Comparison of ENCODE assay signal across 8 cellular contexts in the genomic region with DNA sequence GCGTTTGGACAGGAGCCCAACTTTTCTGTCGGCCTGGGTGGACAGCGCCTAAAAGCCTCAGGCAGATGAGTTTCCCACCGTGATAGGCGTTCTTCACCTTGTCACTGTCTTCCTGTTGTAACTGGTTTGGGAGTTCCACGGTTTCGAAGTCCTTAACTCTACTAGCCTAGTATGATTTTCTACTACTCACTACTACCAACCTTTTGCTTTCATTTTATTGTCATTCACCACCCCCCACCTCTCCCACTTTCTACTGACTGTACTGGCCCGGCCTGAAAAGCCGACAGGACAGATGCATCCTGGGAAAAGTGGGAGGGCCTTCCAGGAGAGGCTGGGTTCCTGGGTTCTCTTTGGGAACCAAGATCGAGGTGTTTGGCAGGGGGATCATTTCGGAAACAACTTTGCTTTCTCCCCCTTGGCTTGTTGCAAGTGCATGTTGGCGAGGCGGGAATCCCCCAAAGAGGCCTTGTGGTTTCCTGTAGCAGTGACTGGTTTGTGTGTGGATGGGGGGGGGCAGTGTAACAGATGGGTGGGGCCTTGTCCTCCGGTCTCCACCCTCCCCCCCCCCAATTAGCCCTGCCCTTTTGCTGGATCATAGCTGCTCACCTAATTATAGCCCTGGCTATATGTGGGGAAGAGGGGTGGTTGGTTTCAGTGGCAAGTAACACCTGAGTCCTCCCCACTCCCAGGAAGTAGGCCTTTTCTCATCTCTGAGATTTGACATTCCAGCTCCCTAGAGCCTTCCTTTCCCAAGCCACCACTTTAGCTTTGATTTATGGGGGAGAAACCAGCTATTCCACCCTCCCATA. TPM values are rescaled to one million over a fixed set of nuclear protein-coding genes. Genes with fewer than 3 reads are reported as not detected.
DNase-seq lines count a peak whose midpoint lies in the region; ATAC-seq, FAIRE-seq and TF ChIP-seq lines count a peak whose summit lies in the region.

No MANE protein-coding gene starts in this region.

- peak overlapping the region; percentile 94 to 98 (median 98) for H3K27ac Mint-ChIP-seq in CD14-positive monocyte
- peak overlapping the region; percentile 97 for H3K27ac Mint-ChIP-seq in activated CD8-positive, alpha-beta T cell treated with anti-CD3 and anti-CD28 coated beads for 36 hours

- peaks cover 44 to 48% of the 10 kb centered on the region in 2 donors for H3K36me3 Mint-ChIP-seq in CD14-positive monocyte
- H3K36me3 Mint-ChIP-seq in activated CD8-positive, alpha-beta T cell treated with anti-CD3 and anti-CD28 coated beads for 36 hours (ENCODE audit: low read depth) = peaks cover 49% of the 10 kb centered on the region

- no peaks in the 10 kb centered on the region for H3K9me3 Mint-ChIP-seq in CD14-positive monocyte
- peaks cover 2% of the 10 kb centered on the region for H3K9me3 Mint-ChIP-seq in activated CD8-positive, alpha-beta T cell treated with anti-CD3 and anti-CD28 coated beads for 36 hours

- peak overlapping the region; percentile 98 for H3K4me3 ChIP-seq in HFF-Myc (replicated peaks; ENCODE audit: low read depth, low read length)
- H3K4me3 ChIP-seq in ectodermal cell (ENCODE audit: insufficient read depth, low read depth, low read length) = peak overlapping the region; percentile 95
- H3K4me3 ChIP-seq in lung = peak overlapping the region; percentile 89

- H3K4me1 ChIP-seq in ectodermal cell (ENCODE audit: control insufficient read depth, insufficient read depth, low read length) (peaks cover 6% of the 10 kb centered on the region), lung (ENCODE audit: control insufficient read depth in 2 of 2, insufficient read depth in 2 of 2, low read length in 2 of 2) (peaks cover 14 to 17% of the 10 kb centered on the region in 2 donors)

- POLR2A ChIA-PET in activated CD8-positive, alpha-beta T cell treated with anti-CD3 and anti-CD28 coated beads for 36 hours (lab: Charles Lee) = interaction anchor here (0.5 to 9.0 kb wide), 36 partner anchors 9 to 378 kb away, joined by 3 to 150 read pairs (median 3); partner anchors contain the start of genes ACADVL, ACAP1, CD68 and CTDNEP1

- peak overlapping the region; percentile 91 for H3K27ac ChIP-seq in ectodermal cell (ENCODE audit: insufficient read depth, low read depth, low read length, poor library complexity, severe bottlenecking)
- peak overlapping the region; percentile 84 to 99 for H3K27ac ChIP-seq in lung (ENCODE audit: low read depth in 1 of 2, low read length in 1 of 2)

- FAIRE-seq in D721Med (lab: Jason Lieb, UNC) = no peak

- H3K27me3 Mint-ChIP-seq in CD14-positive monocyte (ENCODE audit: low read depth in 3 of 3) = peaks cover 0 to 2% (median 0%) of the 10 kb centered on the region in 3 donors
- H3K27me3 Mint-ChIP-seq in activated CD8-positive, alpha-beta T cell treated with anti-CD3 and anti-CD28 coated beads for 36 hours = no peaks in the 10 kb centered on the region

- peak; percentile 28 for ATAC-seq in activated CD8-positive, alpha-beta T cell treated with anti-CD3 and anti-CD28 coated beads for 36 hours
- peak; percentile 34 for ATAC-seq in lung (ENCODE audit: insufficient read depth, low FRiP score)

- H3K27me3 ChIP-seq in ectodermal cell (ENCODE audit: control insufficient read depth, insufficient read depth, low read length, poor library complexity, severe bottlenecking) (no peaks in the 10 kb centered on the region), lung (ENCODE audit: control insufficient read depth, insufficient read depth) (no peaks in the 10 kb centered on the region)

- peak overlapping the region; percentile 85 to 93 for H3K4me3 Mint-ChIP-seq in CD14-positive monocyte
- H3K4me3 Mint-ChIP-seq in activated CD8-positive, alpha-beta T cell treated with anti-CD3 and anti-CD28 coated beads for 36 hours = peak overlapping the region; percentile 94

- DNase-seq in CD14-positive monocyte (ENCODE audit: low spot score) (peak; percentile 77), HFF-Myc (ENCODE audit: extremely low read depth, low read depth) (no peak), NCI-H774 (lab: John Stamatoyannopoulos, UW) (peak; percentile 44), lung (ENCODE audit: low spot score) (peak; percentile 88), D721Med (ENCODE audit: insufficient read length, low spot score) (no peak)
- peak; percentile 93 for DNase-seq in activated CD8-positive, alpha-beta T cell treated with anti-CD3 and anti-CD28 coated beads for 36 hours
- DNase-seq in stimulated activated CD4-positive, alpha-beta T cell treated with anti-CD3 and anti-CD28 coated beads, TNF-alpha, amount 100 ng/mL, for 4 hours (ENCODE audit: low read depth in 3 of 3) = peak; percentile 68 to 83 (median 77)

- H3K4me1 Mint-ChIP-seq in CD14-positive monocyte = peaks cover 35% of the 10 kb centered on the region
- peaks cover 53% of the 10 kb centered on the region for H3K4me1 Mint-ChIP-seq in activated CD8-positive, alpha-beta T cell treated with anti-CD3 and anti-CD28 coated beads for 36 hours (ENCODE audit: low read depth)

- intact Hi-C loops in CD14-positive monocyte (cut with micrococcal nuclease) = loop anchor here (2.0 to 10.0 kb wide), 5 partner anchors 20 to 376 kb away; partner anchors contain the start of genes PHF23 (in 2 of the 2), CTDNEP1 (in 1 of the 2), ELP5 (in 1 of the 2) and MPDU1 (in 1 of the 2)
- intact Hi-C loops in activated CD8-positive, alpha-beta T cell treated with anti-CD3 and anti-CD28 coated beads for 36 hours (cut with micrococcal nuclease) = no loop called here

- H3K9me3 ChIP-seq in ectodermal cell (ENCODE audit: control insufficient read depth, low read length) (no peaks in the 10 kb centered on the region), lung (ENCODE audit: control insufficient read depth in 2 of 2, insufficient read depth in 1 of 2, low read length in 1 of 2) (peaks cover 0 to 2% of the 10 kb centered on the region in 2 donors)

- WGBS in ectodermal cell, 2 experiments = 1% methylated on average over 11 of the region's 14 CpGs
- 0% methylated on average over 14 of the region's 14 CpGs for WGBS in lung, 2 donors

- CTCF ChIA-PET in activated CD8-positive, alpha-beta T cell treated with anti-CD3 and anti-CD28 coated beads for 36 hours (lab: Charles Lee) = interaction anchor here (0.6 to 1.2 kb wide), 3 partner anchors 35 to 275 kb away, joined by 3 read pairs; partner anchors contain the start of genes MPDU1 and TMEM95

- H3K36me3 ChIP-seq in ectodermal cell (ENCODE audit: control insufficient read depth, insufficient read depth, low read length) (peaks cover 40% of the 10 kb centered on the region), lung (ENCODE audit: control insufficient read depth in 2 of 2, insufficient read depth in 2 of 2, low read length in 2 of 2) (peaks cover 17 to 34% of the 10 kb centered on the region in 2 donors)

- no peak for TF ChIP-seq CTCF in CD14-positive monocyte (IDR thresholded peaks at IDR 0.05)
- no peak for TF ChIP-seq CTCF in HFF-Myc (IDR thresholded peaks at IDR 0.05; ENCODE audit: low read depth, low read length, missing control alignments)
- no peak for TF ChIP-seq CTCF in activated CD8-positive, alpha-beta T cell treated with anti-CD3 and anti-CD28 coated beads for 36 hours (IDR thresholded peaks at IDR 0.05)
- no peak for TF ChIP-seq CTCF in lung (IDR thresholded peaks at IDR 0.05; ENCODE audit: control extremely low read depth, extremely low read depth)
- no peak for TF ChIP-seq CTCF in D721Med (IDR thresholded peaks at IDR 0.05; ENCODE audit: insufficient read depth, missing control alignments)

RNA-seq across cellular contexts. Expression of gene EIF5A, which starts 1.4 kb away (rescaled TPM):
- polyA plus RNA-seq in CD14-positive monocyte (100 to 1,000 TPM; 465 to 485 TPM), lung (100 to 1,000 TPM; 596 to 607 TPM)
- total RNA-seq in activated CD8-positive, alpha-beta T cell treated with anti-CD3 and anti-CD28 coated beads for 36 hours = 1,000 to 10,000 TPM; 1,064 TPM
- polyA plus RNA-seq in ectodermal cell (2013, experiment 1 of 4) = 563 TPM
- 512 TPM for polyA plus RNA-seq in ectodermal cell (2013, experiment 2 of 4)
- 447 TPM for polyA plus RNA-seq in ectodermal cell (2013, experiment 3 of 4)
- polyA plus RNA-seq in ectodermal cell (2013, experiment 4 of 4) = 431 TPM
- 100 to 1,000 TPM; 104 to 516 TPM for total RNA-seq in lung

RNA-seq across cellular contexts. Expression of gene GPS2, which starts 6.3 kb away (rescaled TPM):
- polyA plus RNA-seq in CD14-positive monocyte = 10 to 100 TPM; 53.5 to 59.6 TPM
- total RNA-seq in activated CD8-positive, alpha-beta T cell treated with anti-CD3 and anti-CD28 coated beads for 36 hours = 10 to 100 TPM; 31.8 to 36.8 TPM
- 51.2 TPM for polyA plus RNA-seq in ectodermal cell (2013, experiment 1 of 4)
- polyA plus RNA-seq in ectodermal cell (2013, experiment 2 of 4) = 47.2 TPM
- 46.2 TPM for polyA plus RNA-seq in ectodermal cell (2013, experiment 3 of 4)
- polyA plus RNA-seq in ectodermal cell (2013, experiment 4 of 4) = 52.5 TPM
- total RNA-seq in lung = 10 to 100 TPM; 23.8 to 57.0 TPM
- 10 to 100 TPM; 68.6 to 71.6 TPM for polyA plus RNA-seq in lung

RNA-seq across cellular contexts. Expression of gene YBX2, which starts 14.4 kb away (rescaled TPM):
- polyA plus RNA-seq in CD14-positive monocyte (not detected), lung (under 1 TPM; 0.03 to 0.53 TPM)
- total RNA-seq in activated CD8-positive, alpha-beta T cell treated with anti-CD3 and anti-CD28 coated beads for 36 hours = under 1 TPM; 0.56 to 0.83 TPM
- 8.6 TPM for polyA plus RNA-seq in ectodermal cell (2013, experiment 1 of 4)
- polyA plus RNA-seq in ectodermal cell (2013, experiment 2 of 4) = 11.0 TPM
- 7.0 TPM for polyA plus RNA-seq in ectodermal cell (2013, experiment 3 of 4)
- 9.9 TPM for polyA plus RNA-seq in ectodermal cell (2013, experiment 4 of 4)
- total RNA-seq in lung = under 1 TPM; 0.28 to 0.57 TPM

RNA-seq across cellular contexts. Expression of gene NEURL4, which starts 20.3 kb away (rescaled TPM):
- polyA plus RNA-seq in CD14-positive monocyte (under 1 TPM; 0.35 to 0.44 TPM), lung (10 to 100 TPM; 17.3 to 27.0 TPM)
- 10 to 100 TPM; 36.2 to 40.4 TPM for total RNA-seq in activated CD8-positive, alpha-beta T cell treated with anti-CD3 and anti-CD28 coated beads for 36 hours
- 43.8 TPM for polyA plus RNA-seq in ectodermal cell (2013, experiment 1 of 4)
- polyA plus RNA-seq in ectodermal cell (2013, experiment 2 of 4) = 44.7 TPM
- 35.7 TPM for polyA plus RNA-seq in ectodermal cell (2013, experiment 3 of 4)
- polyA plus RNA-seq in ectodermal cell (2013, experiment 4 of 4) = 37.0 TPM
- 10 to 100 TPM; 21.7 to 33.9 TPM for total RNA-seq in lung

RNA-seq across cellular contexts. Expression of gene SLC2A4, which starts 27.3 kb away (rescaled TPM):
- polyA plus RNA-seq in CD14-positive monocyte (not detected), lung (1 to 10 TPM; 1.1 to 1.3 TPM)
- under 1 TPM; 0.07 to 0.25 TPM for total RNA-seq in activated CD8-positive, alpha-beta T cell treated with anti-CD3 and anti-CD28 coated beads for 36 hours
- polyA plus RNA-seq in ectodermal cell (2013, experiment 1 of 4) = 3.4 TPM
- polyA plus RNA-seq in ectodermal cell (2013, experiment 2 of 4) = 4.0 TPM
- 2.8 TPM for polyA plus RNA-seq in ectodermal cell (2013, experiment 3 of 4)
- 2.8 TPM for polyA plus RNA-seq in ectodermal cell (2013, experiment 4 of 4)
- total RNA-seq in lung = 1 to 10 TPM; 1.2 to 2.0 TPM

Comparison
In these comparisons a context has a peak if more than half of its experiments do, and no peak if none do; other contexts are left out.
1. DNase-seq: peak in CD14-positive monocyte (single experiment), NCI-H774 (single experiment), activated CD8-positive, alpha-beta T cell treated with anti-CD3 and anti-CD28 coated beads for 36 hours (single experiment), lung (single experiment) and stimulated activated CD4-positive, alpha-beta T cell treated with anti-CD3 and anti-CD28 coated beads, TNF-alpha, amount 100 ng/mL, for 4 hours (3 of 3); none in HFF-Myc (single experiment) and D721Med (single experiment).
2. Peak in every context shown above with its lines, with median percentiles within 50 percentile points of each other: H3K4me3 ChIP-seq.